In the genomic region with DNA sequence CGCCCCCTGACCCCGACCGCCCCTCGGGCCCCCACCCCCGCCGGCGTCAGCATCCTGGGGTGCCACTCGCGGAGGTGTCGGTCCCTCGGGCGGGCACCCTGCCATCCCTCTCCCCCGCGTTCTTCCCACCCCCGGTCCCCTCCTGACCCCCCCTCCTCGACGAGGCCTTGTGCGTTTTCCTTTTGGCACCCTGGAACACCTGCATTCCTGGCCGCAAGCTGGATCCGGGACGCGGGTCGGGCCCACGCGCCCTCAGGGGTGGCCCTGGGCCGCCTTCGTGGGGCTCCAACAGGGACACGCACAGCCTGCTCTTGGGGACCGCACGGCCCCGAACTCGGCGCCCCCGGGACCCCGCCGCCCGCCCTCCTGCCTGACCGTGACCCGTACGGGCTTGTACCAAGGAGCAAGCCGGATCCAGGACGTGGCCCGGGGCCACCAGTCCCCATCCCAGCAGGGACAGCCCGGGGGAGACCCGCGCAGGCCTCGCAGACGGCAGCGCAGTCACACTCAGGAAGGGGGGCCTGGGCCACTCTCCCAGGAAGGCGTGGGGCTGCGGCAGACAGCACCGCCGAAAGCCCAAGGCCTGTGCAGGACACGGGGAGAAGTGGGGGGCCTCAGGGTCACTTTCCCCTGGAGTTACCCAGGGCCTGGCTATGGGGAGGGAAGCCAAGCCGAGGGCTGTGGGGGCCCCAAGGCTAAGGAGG, we compare ENCODE assay signal across 8 cellular contexts. TPM values are rescaled to one million over a fixed set of nuclear protein-coding genes. Genes with fewer than 3 reads are reported as not detected.
DNase-seq lines count a peak whose midpoint lies in the region; ATAC-seq, FAIRE-seq and TF ChIP-seq lines count a peak whose summit lies in the region.

No MANE protein-coding gene starts in this region.

- TF ChIP-seq CTCF in CD8-positive, alpha-beta T cell (IDR thresholded peaks at IDR 0.05): no peak
- TF ChIP-seq CTCF in OCI-LY7 (conservative IDR thresholded peaks at IDR 0.05; ENCODE audit: low read length): no peak
- no peak for TF ChIP-seq CTCF in H1 (IDR thresholded peaks at IDR 0.05; ENCODE audit: control extremely low read depth in 1 of 3, insufficient read depth in 1 of 3, low read depth in 1 of 3, low read length in 3 of 3)
- no peak for TF ChIP-seq CTCF in neural progenitor cell (IDR thresholded peaks at IDR 0.05)

- H3K9ac ChIP-seq in H1 (replicated peaks in 1 of 4; ENCODE audit: extremely low read depth in 1 of 4, low read depth in 3 of 4, low read length in 3 of 4) (no peak overlapping the region), neural progenitor cell (no peak overlapping the region)

- H3K9me3 ChIP-seq in CD8-positive, alpha-beta T cell (ENCODE audit: low read length): no peaks in the 10 kb centered on the region
- H3K9me3 ChIP-seq in OCI-LY7 (ENCODE audit: low read length) (no peaks in the 10 kb centered on the region), H1 (ENCODE audit: insufficient read depth in 2 of 2, low read depth in 1 of 2, low read length in 1 of 2) (no peaks in the 10 kb centered on the region), neural progenitor cell (ENCODE audit: low read depth) (no peaks in the 10 kb centered on the region)

- no peak overlapping the region for H3K23ac ChIP-seq in H1 (ENCODE audit: insufficient read length)

- 0 out of 2 replicates have a peak overlapping the region, but pooled peaks have one; percentile 29 for H2BK15ac ChIP-seq in H1 (ENCODE audit: low read length)

- no peak for TF ChIP-seq RAD21 in H1 (IDR thresholded peaks at IDR 0.05 in 1 of 2, conservative IDR thresholded peaks at IDR 0.05 in 1 of 2; ENCODE audit: low read depth in 2 of 2, low read length in 2 of 2)

- no peak overlapping the region for H2BK5ac ChIP-seq in H1 (ENCODE audit: low read depth, low read length)

- no peak overlapping the region for H4K91ac ChIP-seq in H1 (replicated peaks; ENCODE audit: insufficient read length, low read length)

- no peaks in the 10 kb centered on the region for H3K27me3 ChIP-seq in CD8-positive, alpha-beta T cell (ENCODE audit: insufficient read depth, low read length)
- H3K27me3 ChIP-seq in H1 (replicated peaks in 1 of 4; ENCODE audit: control insufficient read depth in 3 of 4, extremely low read depth in 1 of 4, insufficient read depth in 3 of 4, low read length in 3 of 4): no peaks in the 10 kb centered on the region; a peak in 1 of 7 replicates
- no peaks in the 10 kb centered on the region for H3K27me3 ChIP-seq in neural progenitor cell

- H3K27ac Mint-ChIP-seq in CD8-positive, alpha-beta T cell: no peak overlapping the region
- H3K27ac Mint-ChIP-seq in neural progenitor cell: no peak overlapping the region

- H3K36me3 Mint-ChIP-seq in CD8-positive, alpha-beta T cell: no peaks in the 10 kb centered on the region
- H3K36me3 Mint-ChIP-seq in neural progenitor cell: no peaks in the 10 kb centered on the region

- H2AFZ ChIP-seq in OCI-LY7 (ENCODE audit: low read length) (no peak overlapping the region), H1 (ENCODE audit: low read length) (no peak overlapping the region), neural progenitor cell (replicated peaks) (peak overlapping the region; percentile 85)

- intact Hi-C loops in CD8-positive, alpha-beta T cell (cut with DNase I, micrococcal nuclease): loop anchor here (1.0 to 5.0 kb wide), 6 partner anchors 12 to 726 kb away; a partner anchor contains a TSS
- intact Hi-C loops in OCI-LY7 (cut with micrococcal nuclease; ENCODE audit: unreplicated experiment): no loop called here

- H2BK12ac ChIP-seq in H1 (ENCODE audit: low read depth, low read length): no peak overlapping the region

- peak; percentile 5 for ATAC-seq in CD8-positive, alpha-beta T cell
- ATAC-seq in HG03139 (IDR thresholded peaks at IDR 0.05; ENCODE audit: unreplicated experiment) (no peak), HG03520 (IDR thresholded peaks at IDR 0.05; ENCODE audit: unreplicated experiment) (no peak)

- peak overlapping the region; percentile 38 for H3K4ac ChIP-seq in H1 (replicated peaks; ENCODE audit: insufficient read length, low read depth, low read length)

- H3K9me2 ChIP-seq in OCI-LY7 (ENCODE audit: insufficient read depth, low read length): no peaks in the 10 kb centered on the region

- H3K4me3 ChIP-seq in CD8-positive, alpha-beta T cell (ENCODE audit: low read depth, low read length): peak overlapping the region; percentile 57
- peak overlapping the region; percentile 71 for H3K4me3 ChIP-seq in OCI-LY7 (ENCODE audit: low read depth, low read length, poor library complexity, severe bottlenecking)
- peak overlapping the region in 2 of 4 experiments; percentile 54 to 71; a peak in 4 of 8 replicates for H3K4me3 ChIP-seq in H1 (ENCODE audit: extremely low read depth in 1 of 4, insufficient read depth in 2 of 4, low read depth in 3 of 4, low read length in 4 of 4)
- peak overlapping the region; percentile 98 for H3K4me3 ChIP-seq in neural progenitor cell

- H3K79me2 ChIP-seq in OCI-LY7 (ENCODE audit: insufficient read depth, low read depth, low read length) (peaks cover 6% of the 10 kb centered on the region; the same call in 1 of the 2 replicates), H1 (ENCODE audit: control insufficient read depth in 1 of 2, insufficient read depth in 2 of 2, low read length in 2 of 2) (peaks cover 0 to 31% of the 10 kb centered on the region in 2 experiments; a peak in 2 of 4 replicates), neural progenitor cell (ENCODE audit: low read depth) (peaks cover 24% of the 10 kb centered on the region)

- no peak overlapping the region for H2BK120ac ChIP-seq in H1 (replicated peaks; ENCODE audit: low read depth, low read length)

- no peak overlapping the region for H3K18ac ChIP-seq in H1 (ENCODE audit: extremely low read depth, low read length)

- peaks cover 17% of the 10 kb centered on the region for H3K4me1 ChIP-seq in CD8-positive, alpha-beta T cell (ENCODE audit: insufficient read depth, low read length)
- no peaks in the 10 kb centered on the region for H3K4me1 ChIP-seq in OCI-LY7 (ENCODE audit: insufficient read depth, low read length, poor library complexity, severe bottlenecking)
- H3K4me1 ChIP-seq in H1 (replicated peaks in 1 of 4; ENCODE audit: control insufficient read depth in 3 of 4, insufficient read depth in 4 of 4, low read length in 3 of 4): peaks cover 0 to 15% (median 9%) of the 10 kb centered on the region in 4 experiments; a peak in 4 of 7 replicates
- peaks cover 22% of the 10 kb centered on the region for H3K4me1 ChIP-seq in neural progenitor cell

- H3K56ac ChIP-seq in H1 (replicated peaks; ENCODE audit: insufficient read length, low read depth, low read length): no peak overlapping the region

- H3K27me3 Mint-ChIP-seq in CD8-positive, alpha-beta T cell (ENCODE audit: low read depth): no peaks in the 10 kb centered on the region
- peaks cover 6% of the 10 kb centered on the region for H3K27me3 Mint-ChIP-seq in neural progenitor cell (ENCODE audit: insufficient read depth, low read depth)

- H3K9me3 Mint-ChIP-seq in CD8-positive, alpha-beta T cell: no peaks in the 10 kb centered on the region
- H3K9me3 Mint-ChIP-seq in neural progenitor cell: no peaks in the 10 kb centered on the region

- WGBS in H1 (ENCODE audit: extremely low coverage in 1 of 2, insufficient coverage in 1 of 2, insufficient read length in 1 of 2, insufficient replicate concordance in 2 of 2, low coverage in 1 of 2, low lambda C conversion rate in 2 of 2, missing lambda C conversion rate in 1 of 2), 2 experiments: 66% methylated on average over 34 of the region's 55 CpGs; no CpG with 5 or more reads in 1 of the 2 experiments

- POLR2A ChIA-PET in CD8-positive, alpha-beta T cell (lab: Charles Lee): no interaction called here
- POLR2A ChIA-PET in OCI-LY7 (lab: Charles Lee) (no interaction called here), H1 (lab: Charles Lee; ENCODE audit: partially characterized antibody) (interaction anchor here (1.0 kb wide), 1 partner anchor 13 kb away, joined by 3 read pairs; no protein-coding TSS in a partner anchor)

- peak overlapping the region; percentile 72 for H3K4me3 Mint-ChIP-seq in CD8-positive, alpha-beta T cell
- H3K4me3 Mint-ChIP-seq in neural progenitor cell: peak overlapping the region; percentile 84

- H3K36me3 ChIP-seq in CD8-positive, alpha-beta T cell (ENCODE audit: insufficient read depth, low read length): no peaks in the 10 kb centered on the region
- H3K36me3 ChIP-seq in OCI-LY7 (ENCODE audit: insufficient read depth, low read length): no peaks in the 10 kb centered on the region
- H3K36me3 ChIP-seq in H1 (ENCODE audit: control insufficient read depth in 2 of 4, insufficient read depth in 4 of 4, low read length in 3 of 4): peaks cover 0 to 2% (median 0%) of the 10 kb centered on the region in 4 experiments; a peak in 1 of 8 replicates
- no peaks in the 10 kb centered on the region for H3K36me3 ChIP-seq in neural progenitor cell

- DNase-seq in CD8-positive, alpha-beta T cell: peak in 2 of 7 experiments; percentile 12 to 15
- DNase-seq in OCI-LY7 (ENCODE audit: low spot score) (no peak), H1 (ENCODE audit: low read depth in 1 of 2, low spot score in 2 of 2) (peak in 1 of 2 experiments; percentile 69), neural progenitor cell (ENCODE audit: low spot score) (no peak), NCI-H510A treated with DMSO at 0.1 percent for 48 hours (lab: John Stamatoyannopoulos, UW) (no peak), NCI-H1436 treated with DMSO at 0.1 percent for 48 hours (lab: John Stamatoyannopoulos, UW) (no peak)

- H3K27ac ChIP-seq in CD8-positive, alpha-beta T cell (ENCODE audit: low read depth, low read length): peak overlapping the region; percentile 30
- H3K27ac ChIP-seq in OCI-LY7 (ENCODE audit: low read depth, low read length, poor library complexity, severe bottlenecking) (no peak overlapping the region), H1 (ENCODE audit: low read depth, low read length) (no peak overlapping the region), neural progenitor cell (no peak overlapping the region)

- no peak for TF ChIP-seq EP300 in H1 (IDR thresholded peaks at IDR 0.05; ENCODE audit: borderline replicate concordance in 1 of 2, low read depth in 2 of 2, low read length in 2 of 2)

- no peak overlapping the region for H3K14ac ChIP-seq in H1 (ENCODE audit: insufficient read length)

- no TSS peak for BruUV-seq in OCI-LY7 (replicated peaks; lab: Mats Ljungman, UMichigan)

- H4K5ac ChIP-seq in H1 (ENCODE audit: insufficient read length, low read depth, low read length): no peak overlapping the region

- H3K23me2 ChIP-seq in H1 (ENCODE audit: low read depth, low read length): peaks cover 6% of the 10 kb centered on the region; the same call in 1 of the 2 replicates

- CTCF ChIA-PET in CD8-positive, alpha-beta T cell (lab: Charles Lee): interaction anchor here (0.5 kb wide), 1 partner anchor 22 kb away, joined by 4 read pairs; no protein-coding TSS in a partner anchor
- CTCF ChIA-PET in OCI-LY7 (lab: Charles Lee; ENCODE audit: unreplicated experiment): no interaction called here
- CTCF ChIA-PET in H1 (lab: Charles Lee; ENCODE audit: partially characterized antibody): interaction anchor here (0.6 kb wide), 1 partner anchor 13 kb away, joined by 4 read pairs; no protein-coding TSS in a partner anchor

- peaks cover 5% of the 10 kb centered on the region for H3K79me1 ChIP-seq in H1 (ENCODE audit: low read depth, low read length)

- peak overlapping the region; percentile 3; the same call in 1 of the 2 replicates for H2AK5ac ChIP-seq in H1 (ENCODE audit: low read depth, low read length)

- peaks cover 14% of the 10 kb centered on the region for H3K4me1 Mint-ChIP-seq in CD8-positive, alpha-beta T cell (ENCODE audit: low read depth)
- H3K4me1 Mint-ChIP-seq in neural progenitor cell: peaks cover 17% of the 10 kb centered on the region

- H4K8ac ChIP-seq in H1 (ENCODE audit: extremely low read depth, insufficient read depth, low read length): no peak overlapping the region; the same call in 1 of the 2 replicates

- H3K4me2 ChIP-seq in OCI-LY7 (ENCODE audit: low read length): peak overlapping the region; percentile 95
- peak overlapping the region; percentile 21 to 53; a peak in 3 of 4 replicates for H3K4me2 ChIP-seq in H1 (ENCODE audit: insufficient read depth in 1 of 2, low read depth in 2 of 2, low read length in 2 of 2)
- H3K4me2 ChIP-seq in neural progenitor cell: peak overlapping the region; percentile 100

- H3F3A ChIP-seq in neural progenitor cell (ENCODE audit: low read depth): no peaks in the 10 kb centered on the region

- FAIRE-seq in H1 (lab: Jason Lieb, UNC): no peak

- no peak for TF ChIP-seq POLR2A in H1 (IDR thresholded peaks at IDR 0.05; ENCODE audit: control extremely low read depth in 1 of 2, low read depth in 2 of 2, low read length in 2 of 2)

- no peak overlapping the region for H2BK20ac ChIP-seq in H1 (ENCODE audit: low read length)

- H4K20me1 ChIP-seq in OCI-LY7 (ENCODE audit: insufficient read depth, low read length) (no peaks in the 10 kb centered on the region), H1 (replicated peaks in 1 of 2; ENCODE audit: control insufficient read depth in 1 of 2, insufficient read depth in 2 of 2, low read length in 2 of 2) (peaks cover 3 to 8% of the 10 kb centered on the region in 2 experiments), neural progenitor cell (ENCODE audit: low read depth) (peaks cover 21% of the 10 kb centered on the region)

RNA-seq across cellular contexts. Expression of a gene that starts 0.6 kb away (rescaled TPM):
- total RNA-seq in CD8-positive, alpha-beta T cell: 1 to 10 TPM; 8.8 to 9.0 TPM
- 13.2 and 17.9 TPM in 2 replicates for total RNA-seq in OCI-LY7 (2014; rRNA removed; shearing (Covaris generic))
- total RNA-seq in OCI-LY7 (2022) (41.1 and 41.2 TPM in 2 replicates), neural progenitor cell (ENCODE audit: low replicate concordance) (7.7 and 17.3 TPM in 2 replicates)
- 31.6 and 33.5 TPM in 2 replicates for total RNA-seq in H1 (2021; fragmentation: NEBNext Ultra II Directional; extraction: Animal tissue kit (Norgen Biotek cat#: 25700))
- 43.8 and 48.3 TPM in 2 replicates for polyA plus RNA-seq in H1 (2011; rRNA removed)
- polyA plus RNA-seq in H1 (2011; cell fraction: cytosol; rRNA removed): 22.7 TPM
- polyA plus RNA-seq in H1 (2011; cell fraction: nucleus; rRNA removed): 47.4 TPM
- polyA plus RNA-seq in H1 (2012, experiment 1 of 2): 47.5 to 77.8 TPM (median 65.6 TPM) in 4 replicates
- polyA plus RNA-seq in H1 (2012, experiment 2 of 2): 70.7 TPM
- polyA plus RNA-seq in H1 (2013, experiment 1 of 2): 40.9 TPM
- polyA plus RNA-seq in H1 (2013, experiment 2 of 2): 42.0 TPM
- 12.0 and 29.3 TPM in 2 replicates for polyA minus RNA-seq in H1 (2011; rRNA and poly(A)+ RNA removed)
- 17.7 TPM for polyA minus RNA-seq in H1 (2011; cell fraction: cytosol; rRNA and poly(A)+ RNA removed)
- polyA minus RNA-seq in H1 (2011; cell fraction: nucleus; rRNA and poly(A)+ RNA removed): 18.7 TPM

Comparison
In these comparisons a context has a peak if more than half of its experiments do, and no peak if none do; other contexts are left out.
1. H3K4me2 ChIP-seq: peak in every context shown above with its lines; median percentile 100 in neural progenitor cell; 95 in OCI-LY7; 37 in H1.